In the genomic region with DNA sequence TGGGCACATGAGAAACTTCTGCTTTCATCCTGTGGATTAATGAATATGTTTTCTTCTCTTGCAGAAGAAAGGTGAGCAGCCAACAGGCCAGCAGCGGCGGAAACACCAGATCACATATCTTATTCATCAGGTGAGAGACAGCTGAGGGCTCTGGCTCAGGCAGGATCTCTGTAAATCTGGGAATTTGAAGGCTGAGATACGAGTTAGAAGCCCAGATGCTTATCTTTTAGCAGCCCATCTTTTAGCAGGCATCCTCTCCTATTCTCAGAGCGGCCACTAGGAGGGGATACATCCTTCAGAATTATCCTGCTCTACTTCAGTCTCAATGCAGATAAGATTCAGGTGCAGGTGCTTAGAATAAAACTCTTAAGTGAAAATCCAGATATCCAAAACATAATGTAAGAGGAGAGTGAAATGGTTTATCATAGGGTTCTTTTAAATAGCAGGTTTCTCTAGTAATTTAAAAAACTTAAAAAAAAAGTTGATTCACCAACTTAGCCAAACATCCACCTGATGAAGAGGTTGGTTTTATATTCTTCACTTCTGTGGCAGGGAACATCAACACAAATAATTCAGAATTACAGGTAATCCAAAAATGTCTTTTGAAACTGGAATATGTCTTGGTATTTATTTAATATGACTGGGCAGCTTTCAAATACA, we compare ENCODE assay signal across 1 cellular context.
TF ChIP-seq lines count a peak whose summit lies in the region.

No MANE protein-coding gene starts in this region.

TF ChIP-seq in HepG2, 621 proteins besides CTCF, POLR2A, EP300 and RAD21:
- TF ChIP-seq TSC22D2 (CRISPR knock-in tag; IDR thresholded peaks at IDR 0.05; ENCODE audit: borderline replicate concordance) (no peak), SNAI1 (CRISPR knock-in tag; IDR thresholded peaks at IDR 0.05; ENCODE audit: borderline replicate concordance) (no peak), ZNF256 (CRISPR knock-in tag; conservative IDR thresholded peaks at IDR 0.05) (no peak), SMC3 (IDR thresholded peaks at IDR 0.05; ENCODE audit: low read length) (peak; percentile 46), YEATS4 (CRISPR knock-in tag; IDR thresholded peaks at IDR 0.05; ENCODE audit: borderline replicate concordance) (no peak), SSRP1 (CRISPR knock-in tag; IDR thresholded peaks at IDR 0.05) (no peak), STAG1 (CRISPR knock-in tag; IDR thresholded peaks at IDR 0.05) (peak; percentile 56), RELA (CRISPR knock-in tag; IDR thresholded peaks at IDR 0.05) (no peak), ZNF569 (CRISPR knock-in tag; IDR thresholded peaks at IDR 0.05; ENCODE audit: borderline replicate concordance) (no peak), GABPA (IDR thresholded peaks at IDR 0.05; ENCODE audit: low read depth, low read length) (no peak), GABPA (CRISPR knock-in tag; IDR thresholded peaks at IDR 0.05; ENCODE audit: low read depth) (no peak), FOXC1 (CRISPR knock-in tag; IDR thresholded peaks at IDR 0.05; ENCODE audit: borderline replicate concordance) (no peak)
- TF ChIP-seq, protein P1, sequence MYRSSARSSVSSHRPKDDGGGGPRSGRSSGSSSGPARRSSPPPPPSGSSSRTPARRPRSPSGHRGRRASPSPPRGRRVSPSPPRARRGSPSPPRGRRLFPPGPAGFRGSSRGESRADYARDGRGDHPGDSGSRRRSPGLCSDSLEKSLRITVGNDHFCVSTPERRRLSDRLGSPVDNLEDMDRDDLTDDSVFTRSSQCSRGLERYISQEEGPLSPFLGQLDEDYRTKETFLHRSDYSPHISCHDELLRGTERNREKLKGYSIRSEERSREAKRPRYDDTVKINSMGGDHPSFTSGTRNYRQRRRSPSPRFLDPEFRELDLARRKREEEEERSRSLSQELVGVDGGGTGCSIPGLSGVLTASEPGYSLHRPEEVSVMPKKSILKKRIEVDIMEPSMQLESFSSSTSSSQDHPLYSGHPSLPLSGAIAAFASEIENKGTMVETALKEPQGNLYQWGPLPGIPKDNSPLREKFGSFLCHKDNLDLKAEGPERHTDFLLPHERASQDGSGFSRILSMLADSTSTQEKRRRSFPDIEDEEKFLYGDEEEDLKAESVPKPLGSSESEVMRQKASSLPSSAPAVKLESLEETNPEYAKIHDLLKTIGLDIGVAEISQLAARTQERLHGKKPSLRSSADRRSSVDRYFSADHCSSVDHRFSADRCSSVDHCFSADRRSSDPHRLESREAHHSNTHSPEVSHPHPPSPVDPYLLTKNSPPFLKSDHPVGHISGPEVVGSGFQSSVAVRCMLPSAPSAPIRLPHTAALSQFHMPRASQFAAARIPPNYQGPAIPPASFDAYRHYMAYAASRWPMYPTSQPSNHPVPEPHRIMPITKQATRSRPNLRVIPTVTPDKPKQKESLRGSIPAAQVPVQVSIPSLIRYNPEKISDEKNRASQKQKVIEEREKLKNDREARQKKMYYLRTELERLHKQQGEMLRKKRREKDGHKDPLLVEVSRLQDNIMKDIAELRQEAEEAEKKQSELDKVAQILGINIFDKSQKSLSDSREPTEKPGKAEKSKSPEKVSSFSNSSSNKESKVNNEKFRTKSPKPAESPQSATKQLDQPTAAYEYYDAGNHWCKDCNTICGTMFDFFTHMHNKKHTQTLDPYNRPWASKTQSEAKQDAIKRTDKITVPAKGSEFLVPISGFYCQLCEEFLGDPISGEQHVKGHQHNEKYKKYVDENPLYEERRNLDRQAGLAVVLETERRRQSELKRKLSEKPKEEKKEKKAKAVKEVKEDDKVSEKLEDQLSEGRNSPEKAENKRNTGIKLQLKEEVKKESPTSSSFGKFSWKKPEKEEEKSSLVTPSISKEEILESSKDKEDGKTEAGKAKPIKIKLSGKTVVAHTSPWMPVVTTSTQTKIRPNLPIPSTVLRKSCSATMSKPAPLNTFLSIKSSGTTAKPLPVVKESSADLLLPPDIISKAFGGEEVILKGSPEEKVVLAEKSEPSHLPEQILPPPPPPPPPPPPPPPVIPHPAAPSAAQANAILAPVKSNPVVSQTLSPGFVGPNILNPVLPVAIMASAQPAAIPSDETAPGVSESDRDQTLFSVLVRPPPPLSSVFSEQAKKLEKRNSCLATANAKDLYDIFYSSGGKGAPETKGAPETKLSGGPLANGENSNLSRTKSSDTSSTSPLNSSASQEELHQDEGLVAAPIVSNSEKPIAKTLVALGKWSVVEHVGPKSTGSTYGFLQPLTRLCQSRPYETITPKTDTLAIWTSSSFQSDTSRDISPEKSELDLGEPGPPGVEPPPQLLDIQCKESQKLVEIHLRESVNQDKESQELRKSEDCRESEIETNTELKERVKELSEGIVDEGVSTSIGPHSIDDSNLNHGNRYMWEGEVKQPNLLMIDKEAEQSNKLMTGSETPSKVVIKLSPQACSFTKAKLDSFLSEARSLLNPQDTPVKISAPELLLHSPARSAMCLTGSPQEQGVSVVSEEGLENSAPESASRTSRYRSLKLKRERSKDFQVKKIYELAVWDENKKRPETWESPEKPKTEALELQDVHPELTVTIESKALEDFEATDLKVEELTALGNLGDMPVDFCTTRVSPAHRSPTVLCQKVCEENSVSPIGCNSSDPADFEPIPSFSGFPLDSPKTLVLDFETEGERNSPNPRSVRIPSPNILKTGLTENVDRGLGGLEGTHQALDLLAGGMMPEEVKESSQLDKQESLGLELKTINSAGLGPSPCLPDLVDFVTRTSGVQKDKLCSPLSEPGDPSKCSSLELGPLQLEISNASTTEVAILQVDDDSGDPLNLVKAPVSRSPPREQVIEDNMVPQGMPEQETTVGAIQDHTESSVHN (CRISPR knock-in tag; IDR thresholded peaks at IDR 0.05): no peak
- TF ChIP-seq, protein P2, sequence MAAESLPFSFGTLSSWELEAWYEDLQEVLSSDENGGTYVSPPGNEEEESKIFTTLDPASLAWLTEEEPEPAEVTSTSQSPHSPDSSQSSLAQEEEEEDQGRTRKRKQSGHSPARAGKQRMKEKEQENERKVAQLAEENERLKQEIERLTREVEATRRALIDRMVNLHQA (CRISPR knock-in tag; IDR thresholded peaks at IDR 0.05): no peak
